In the genomic region with DNA sequence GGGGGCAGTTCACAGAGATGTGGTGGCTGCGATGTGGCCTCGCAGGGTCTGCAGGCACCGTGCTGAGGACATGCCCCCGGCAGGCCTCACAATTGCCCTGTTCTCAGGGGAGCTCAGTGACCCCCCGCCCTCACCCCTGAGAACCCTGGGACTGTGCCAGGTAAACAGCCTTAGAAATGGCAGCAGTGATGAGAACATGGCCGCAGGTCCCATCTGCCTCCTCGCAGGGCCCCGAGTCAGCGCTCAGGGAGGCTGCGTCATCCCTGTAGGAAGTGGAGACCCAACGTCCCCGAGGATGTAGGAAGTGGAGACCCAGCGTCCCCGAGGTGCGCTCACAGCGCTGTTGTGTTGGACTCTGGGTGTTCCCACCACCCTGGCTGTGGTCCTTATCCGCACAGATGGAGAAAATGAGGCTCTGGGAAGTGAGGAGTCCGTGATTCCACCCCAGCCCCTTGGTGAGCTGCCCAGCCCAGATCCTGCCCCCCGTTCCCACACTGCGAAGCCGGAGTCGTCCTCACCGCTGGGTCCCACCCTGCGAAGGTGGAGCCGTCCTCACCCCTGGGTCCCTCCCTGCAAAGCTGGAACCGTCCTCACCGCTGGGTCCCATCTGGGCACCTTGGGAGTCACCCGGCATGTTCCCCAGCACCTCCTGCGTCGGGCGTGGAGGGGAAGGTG, we compare ENCODE assay signal across 20 cellular contexts.
DNase-seq lines count a peak whose midpoint lies in the region; ATAC-seq and TF ChIP-seq lines count a peak whose summit lies in the region.
"Had no signal": no experiment of that assay in that cellular context is flagged by ENCODE, and none has a peak within 500 bp of the region (broad histone marks: within the 10 kb centered on the region; RNA-seq: fewer than 3 reads in every experiment).

No MANE protein-coding gene starts in this region.

- H3K36me3 ChIP-seq in endodermal cell (ENCODE audit: control insufficient read depth, insufficient read depth, low read length) (no peaks in the 10 kb centered on the region), neuronal stem cell (replicated peaks in 1 of 2; ENCODE audit: control insufficient read depth in 2 of 2, insufficient read depth in 2 of 2, low read length in 2 of 2) (peaks cover 0 to 2% of the 10 kb centered on the region in 2 donors), upper lobe of left lung (no peaks in the 10 kb centered on the region)
- H3K36me3 ChIP-seq: BE2C had no signal

- H2BK5ac ChIP-seq in neuronal stem cell (ENCODE audit: low read length): peak overlapping the region; percentile 71

- no peak overlapping the region for H3K14ac ChIP-seq in neuronal stem cell (ENCODE audit: low read length)

- TF ChIP-seq CTCF in endodermal cell (conservative IDR thresholded peaks at IDR 0.05) (no peak), upper lobe of left lung (IDR thresholded peaks at IDR 0.05) (no peak)

- H3K79me1 ChIP-seq in neuronal stem cell (ENCODE audit: low read depth, low read length): peaks cover 14% of the 10 kb centered on the region

- H2BK15ac ChIP-seq in neuronal stem cell (ENCODE audit: low read length): no peak overlapping the region

- H2AK5ac ChIP-seq in neuronal stem cell (ENCODE audit: low read depth, low read length): no peak overlapping the region

- no peak overlapping the region for H2BK12ac ChIP-seq in neuronal stem cell (ENCODE audit: low read length)

- H2AFZ ChIP-seq in neuronal stem cell (ENCODE audit: low read length): no peak overlapping the region

- H3K27ac ChIP-seq in endodermal cell (ENCODE audit: low read depth, low read length) (no peak overlapping the region), neuronal stem cell (replicated peaks; ENCODE audit: low read length) (no peak overlapping the region), upper lobe of left lung (no peak overlapping the region)

- no peaks in the 10 kb centered on the region for H3K9me3 Mint-ChIP-seq in endodermal cell

- WGBS in endodermal cell (ENCODE audit: insufficient coverage in 1 of 2, insufficient read length in 1 of 2), 2 experiments: 96% methylated on average over 24 to 31 of the region's 31 CpGs
- no CpG with 5 or more reads among the region's 31 CpGs for whole genome bisulfite sequencing in neuronal stem cell (ENCODE audit: extremely low coverage in 2 of 2, insufficient read length in 2 of 2, insufficient replicate concordance in 1 of 2), 2 donors
- 93 to 96% methylated on average over 17 to 31 of the region's 31 CpGs for WGBS in upper lobe of left lung, 2 donors

- peak overlapping the region; percentile 16 for H3K23ac ChIP-seq in neuronal stem cell (ENCODE audit: low read depth, low read length, poor library complexity)

- H3K4me1 ChIP-seq in endodermal cell (ENCODE audit: control insufficient read depth, insufficient read depth, low read length): no peaks in the 10 kb centered on the region
- no peaks in the 10 kb centered on the region for H3K4me1 ChIP-seq in neuronal stem cell (ENCODE audit: control insufficient read depth in 2 of 2, insufficient read depth in 1 of 2, low read depth in 1 of 2, low read length in 2 of 2)
- no peaks in the 10 kb centered on the region for H3K4me1 ChIP-seq in upper lobe of left lung
- H3K4me1 ChIP-seq: BE2C had no signal

- H3K36me3 Mint-ChIP-seq in endodermal cell (ENCODE audit: low read depth): no peaks in the 10 kb centered on the region
- H3K36me3 Mint-ChIP-seq: CD4-positive, alpha-beta memory T cell had no signal

- H3K27me3 ChIP-seq in endodermal cell (ENCODE audit: control insufficient read depth, insufficient read depth, low read length, poor library complexity, severe bottlenecking) (no peaks in the 10 kb centered on the region), neuronal stem cell (ENCODE audit: control insufficient read depth in 3 of 3, insufficient read depth in 3 of 3, low read depth in 1 of 3, low read length in 3 of 3) (no peaks in the 10 kb centered on the region), upper lobe of left lung (no peaks in the 10 kb centered on the region)
- H3K27me3 ChIP-seq: BE2C had no signal

- H3K9me3 ChIP-seq in endodermal cell (ENCODE audit: control insufficient read depth, low read length) (no peaks in the 10 kb centered on the region), neuronal stem cell (replicated peaks in 1 of 2; ENCODE audit: control insufficient read depth in 2 of 2, insufficient read depth in 1 of 2, low read depth in 1 of 2, low read length in 2 of 2) (no peaks in the 10 kb centered on the region), upper lobe of left lung (no peaks in the 10 kb centered on the region)

- H3K27ac Mint-ChIP-seq in endodermal cell: no peak overlapping the region
- H3K27ac Mint-ChIP-seq: CD4-positive, alpha-beta memory T cell had no signal

- H3K4me3 Mint-ChIP-seq in endodermal cell: no peak overlapping the region
- H3K4me3 Mint-ChIP-seq: CD4-positive, alpha-beta memory T cell had no signal

- no peak for TF ChIP-seq EP300 in upper lobe of left lung (IDR thresholded peaks at IDR 0.05)

- H3K4ac ChIP-seq in neuronal stem cell (ENCODE audit: low read length): no peak overlapping the region

- H2BK120ac ChIP-seq in neuronal stem cell (ENCODE audit: low read depth, low read length): no peak overlapping the region

- no peak overlapping the region for H4K8ac ChIP-seq in neuronal stem cell (ENCODE audit: low read depth, low read length)

- H3K27me3 Mint-ChIP-seq in endodermal cell (ENCODE audit: insufficient read depth): no peaks in the 10 kb centered on the region
- H3K27me3 Mint-ChIP-seq: CD4-positive, alpha-beta memory T cell had no signal

- H3K4me3 ChIP-seq in endodermal cell (ENCODE audit: low read length): no peak overlapping the region
- H3K4me3 ChIP-seq in neuronal stem cell (ENCODE audit: low read length in 2 of 2): no peak overlapping the region
- H3K4me3 ChIP-seq in upper lobe of left lung: no peak overlapping the region

- no peak overlapping the region for H3K4me2 ChIP-seq in neuronal stem cell (ENCODE audit: insufficient read depth, low read length, poor library complexity, severe bottlenecking)

- no peak for TF ChIP-seq POLR2A in upper lobe of left lung (IDR thresholded peaks at IDR 0.05)

- no peak for ATAC-seq in upper lobe of left lung (ENCODE audit: low FRiP score in 2 of 2)
- ATAC-seq in GM21786 (IDR thresholded peaks at IDR 0.05; ENCODE audit: unreplicated experiment): no peak

- H3K9ac ChIP-seq in endodermal cell (ENCODE audit: extremely low read depth, low read length, poor library complexity, severe bottlenecking) (no peak overlapping the region), neuronal stem cell (ENCODE audit: low read depth, low read length, poor library complexity) (no peak overlapping the region)

- DNase-seq in activated effector memory CD4-positive, alpha-beta T cell treated with anti-CD3 and anti-CD28 coated beads, Interleukin-2, amount 50 U/mL, for 16 hours: peak; percentile 50
- no peak for DNase-seq in activated effector memory CD4-positive, alpha-beta T cell treated with Interleukin-2 at 50 U/mL for 16 hours
- DNase-seq in endodermal cell (peak; percentile 32), neuronal stem cell (ENCODE audit: low spot score) (no peak), upper lobe of left lung (peak; percentile 14 to 45), NCI-H1436 treated with DMSO at 0.1 percent for 48 hours (lab: John Stamatoyannopoulos, UW) (no peak), cerebellar cortex (ENCODE audit: low spot score) (no peak)
- DNase-seq: 8988T; BE2C; CD4-positive, alpha-beta memory T cell; DMS79 treated with DMSO at 0.1 percent for 48 hours; HCEC 1CT; NCI-H1105 treated with DMSO at 0.1 percent for 48 hours; NCI-H187; NCI-H226; NCI-H526 treated with DMSO at 0.1 percent for 48 hours; NK-92 treated with Interleukin-12 subunit alpha and Interleukin-12 subunit beta, amount 100 ng/mL, for 24 hours; OCI-M1; RPMI8226 had no signal

- H3K18ac ChIP-seq in neuronal stem cell (ENCODE audit: low read length): peak overlapping the region; percentile 55

- no peak overlapping the region for H4K91ac ChIP-seq in neuronal stem cell (ENCODE audit: low read depth, low read length, poor library complexity)

- no peaks in the 10 kb centered on the region for H3K4me1 Mint-ChIP-seq in endodermal cell

Comparison
In these comparisons a context has a peak if more than half of its experiments do, and no peak if none do; other contexts are left out.
1. DNase-seq: peak in activated effector memory CD4-positive, alpha-beta T cell treated with anti-CD3 and anti-CD28 coated beads, Interleukin-2, amount 50 U/mL, for 16 hours (single experiment), endodermal cell (single experiment) and upper lobe of left lung (2 of 2); none in activated effector memory CD4-positive, alpha-beta T cell treated with Interleukin-2 at 50 U/mL for 16 hours (single experiment), neuronal stem cell (single experiment), NCI-H1436 treated with DMSO at 0.1 percent for 48 hours (single experiment) and cerebellar cortex (single experiment).